ENCODE assay signal across 19 cellular contexts in genomic region chr9:73083519-73083918, GRCh38.
DNase-seq lines count a peak whose midpoint lies in the region; ATAC-seq, FAIRE-seq and TF ChIP-seq lines count a peak whose summit lies in the region.
"Had no signal": no experiment of that assay in that cellular context is flagged by ENCODE, and none has a peak within 500 bp of the region (broad histone marks: within the 10 kb centered on the region; RNA-seq: fewer than 3 reads in every experiment).

No MANE protein-coding gene starts in this region.

- H3K36me3 ChIP-seq in HCT116 (ENCODE audit: control insufficient read depth in 1 of 2, insufficient read depth in 2 of 2, low read length in 2 of 2) (no peaks in the 10 kb centered on the region), K562 (ENCODE audit: control insufficient read depth, insufficient read depth, low read length) (no peaks in the 10 kb centered on the region), MG63 (no peaks in the 10 kb centered on the region)

- H4K20me1 ChIP-seq in HCT116 (ENCODE audit: insufficient read depth) (no peaks in the 10 kb centered on the region), K562 (replicated peaks; ENCODE audit: control insufficient read depth, insufficient read depth, low read length) (no peaks in the 10 kb centered on the region)

- H3K27me3 ChIP-seq in HCT116 (ENCODE audit: insufficient read depth, low read length) (no peaks in the 10 kb centered on the region), K562 (ENCODE audit: control insufficient read depth in 2 of 2, insufficient read depth in 2 of 2, low read length in 2 of 2) (no peaks in the 10 kb centered on the region), MG63 (no peaks in the 10 kb centered on the region)

- no peak for TF ChIP-seq CTCF in A549 (IDR thresholded peaks at IDR 0.05)
- no peak for TF ChIP-seq CTCF in HCT116 (IDR thresholded peaks at IDR 0.05 in 2 of 3, conservative IDR thresholded peaks at IDR 0.05 in 1 of 3; ENCODE audit: borderline replicate concordance in 1 of 3, insufficient read depth in 1 of 3, low read depth in 2 of 3, low read length in 2 of 3)
- no peak for TF ChIP-seq CTCF in K562 (IDR thresholded peaks at IDR 0.05 in 2 of 3, conservative IDR thresholded peaks at IDR 0.05 in 1 of 3; ENCODE audit: insufficient read depth in 2 of 3, low read depth in 1 of 3, low read length in 3 of 3)

- TF ChIP-seq RAD21 in A549 (conservative IDR thresholded peaks at IDR 0.05 in 1 of 2, IDR thresholded peaks at IDR 0.05 in 1 of 2) (no peak), HCT116 (IDR thresholded peaks at IDR 0.05; ENCODE audit: low read depth) (no peak), K562 (CRISPR knock-in tag; conservative IDR thresholded peaks at IDR 0.05 in 1 of 2, IDR thresholded peaks at IDR 0.05 in 1 of 2) (no peak)

- ATAC-seq in A549, result no peak
- no peak for ATAC-seq in HCT116
- no peak for ATAC-seq in K562
- ATAC-seq in GM19452 (IDR thresholded peaks at IDR 0.05; ENCODE audit: unreplicated experiment), result no peak

- RAD21 ChIA-PET in HCT116 (lab: Charles Lee; ENCODE audit: low non-redundant PET in 1 of 2, low total read pairs in 2 of 2, uncharacterized antibody in 2 of 2, unreplicated experiment in 2 of 2), result no interaction called here

- H3K4me1 ChIP-seq in A549 (peaks cover 73% of the 10 kb centered on the region), HCT116 (ENCODE audit: control insufficient read depth in 1 of 2, insufficient read depth in 2 of 2, low read length in 2 of 2) (peaks cover 5 to 12% of the 10 kb centered on the region in 2 experiments; a peak in 3 of 4 replicates), K562 (replicated peaks in 1 of 2; ENCODE audit: control insufficient read depth in 2 of 2, insufficient read depth in 2 of 2, low read length in 2 of 2) (no peaks in the 10 kb centered on the region; a peak in 1 of 5 replicates)

- H3K79me2 ChIP-seq in HCT116 (ENCODE audit: insufficient read depth, low read length) (no peaks in the 10 kb centered on the region), K562 (ENCODE audit: control insufficient read depth, insufficient read depth, low read length) (no peaks in the 10 kb centered on the region)

- no peaks in the 10 kb centered on the region for H3K9me1 ChIP-seq in K562 (ENCODE audit: control insufficient read depth, insufficient read depth, low read length)

- H3K27ac ChIP-seq in A549 (peak overlapping the region; percentile 82 to 94), HCT116 (ENCODE audit: low read depth, low read length) (no peak overlapping the region), K562 (ENCODE audit: extremely low read depth, low read depth, low read length) (no peak overlapping the region)

- FAIRE-seq in A549 (lab: Jason Lieb, UNC) (peak; percentile 84), K562 (lab: Jason Lieb, UNC) (no peak)
- FAIRE-seq: GM12891, GM18507 had no signal

- in situ Hi-C loops in K562 (cut with MboI), result no loop called here

- POLR2A ChIA-PET in A549 (lab: Yijun Ruan, JAX), result no interaction called here
- POLR2A ChIA-PET in HCT116 (lab: Charles Lee), result no interaction called here
- POLR2A ChIA-PET in K562 (lab: Yijun Ruan, JAX), result no interaction called here

- H2AFZ ChIP-seq in HCT116 (ENCODE audit: low read depth, low read length, poor library complexity, severe bottlenecking) (peak overlapping the region; percentile 10), K562 (ENCODE audit: low read depth, low read length) (peak overlapping the region; percentile 44; the same call in 1 of the 2 replicates)

- H3K4me2 ChIP-seq in A549, result peak overlapping the region; percentile 84
- no peak overlapping the region for H3K4me2 ChIP-seq in HCT116 (ENCODE audit: low read length)
- H3K4me2 ChIP-seq in K562 (ENCODE audit: insufficient read depth, low read length), result no peak overlapping the region

- H3K9me2 ChIP-seq in HCT116 (ENCODE audit: insufficient read depth), result no peaks in the 10 kb centered on the region; the same call in 1 of the 2 replicates

- DNase-seq in A549 (ENCODE audit: low read depth in 1 of 2, low spot score in 1 of 2), result peak in 1 of 2 experiments; percentile 33
- no peak for DNase-seq in HCT116 (ENCODE audit: low read depth, low spot score)
- DNase-seq in K562 (ENCODE audit: extremely low read depth in 1 of 4, low spot score in 3 of 4), result no peak
- no peak for DNase-seq in HK-2 (ENCODE audit: unreplicated experiment)
- DNase-seq in MG63, result no peak
- DNase-seq: 8988T; C1 segment of cervical spinal cord; Calu3; CD4-positive, alpha-beta memory T cell; COR-L47; DMS53; DMS79 treated with DMSO at 0.1 percent for 48 hours; GF-D8; GOT3; H9; HFFc6 had no signal

- H3K4me3 ChIP-seq in A549 (no peak overlapping the region), HCT116 (replicated peaks in 1 of 2; ENCODE audit: low read depth in 1 of 2, low read length in 2 of 2) (no peak overlapping the region), K562 (no peak overlapping the region), MG63 (no peak overlapping the region)

- no TSS peak for BruUV-seq in HCT116 (replicated peaks; lab: Mats Ljungman, UMichigan)
- BruUV-seq in K562 (replicated peaks; lab: Mats Ljungman, UMichigan), result no TSS peak

- CTCF ChIA-PET in A549 (lab: Yijun Ruan, JAX), result interaction anchor here (1.0 to 6.4 kb wide), 3 partner anchors 11 to 226 kb away, joined by 3 to 54 read pairs (median 8); no protein-coding TSS in a partner anchor
- CTCF ChIA-PET in HCT116 (lab: Charles Lee), result interaction anchor here (1.5 to 5.2 kb wide), 3 partner anchors 11 to 225 kb away, joined by 5 to 46 read pairs (median 8); no protein-coding TSS in a partner anchor
- CTCF ChIA-PET in K562 (lab: Yijun Ruan, JAX; ENCODE audit: low intra/inter-chr PET ratio), result no interaction called here

- TF ChIP-seq EP300 in A549 (IDR thresholded peaks at IDR 0.05) (no peak), K562 (IDR thresholded peaks at IDR 0.05; ENCODE audit: low read length) (no peak)

- intact Hi-C loops in HCT116 (cut with micrococcal nuclease) (loop anchor here (2.0 to 5.0 kb wide), 2 partner anchors 213 to 226 kb away; no protein-coding TSS in a partner anchor), K562 (cut with micrococcal nuclease) (loop anchor here (2.0 to 5.0 kb wide), 3 partner anchors 59 to 226 kb away; no protein-coding TSS in a partner anchor)

- H3K9me3 ChIP-seq in A549, result no peaks in the 10 kb centered on the region; the same call in 2 of the 3 replicates
- no peaks in the 10 kb centered on the region for H3K9me3 ChIP-seq in HCT116 (ENCODE audit: control insufficient read depth in 1 of 2, insufficient read depth in 1 of 2, low read depth in 1 of 2, low read length in 2 of 2)
- H3K9me3 ChIP-seq in K562 (replicated peaks; ENCODE audit: control insufficient read depth, insufficient read depth, low read depth, low read length), result no peaks in the 10 kb centered on the region
- H3K9me3 ChIP-seq in MG63, result no peaks in the 10 kb centered on the region

- H3K9ac ChIP-seq in HCT116 (ENCODE audit: low read length), result no peak overlapping the region
- H3K9ac ChIP-seq in K562 (ENCODE audit: insufficient read depth in 1 of 2, low read depth in 2 of 2, low read length in 2 of 2), result no peak overlapping the region

- no peak for TF ChIP-seq POLR2A in A549 (IDR thresholded peaks at IDR 0.05; ENCODE audit: low read length)
- TF ChIP-seq POLR2A in HCT116 (IDR thresholded peaks at IDR 0.05; ENCODE audit: borderline replicate concordance, extremely low read depth, insufficient read depth, insufficient read length), result no peak
- TF ChIP-seq POLR2A in K562 (conservative IDR thresholded peaks at IDR 0.05), result no peak

TF ChIP-seq in A549, 52 proteins besides CTCF, POLR2A, EP300 and RAD21 (continues in another document):
- TF ChIP-seq MAZ (IDR thresholded peaks at IDR 0.05; ENCODE audit: borderline replicate concordance, low read depth, low read length) (no peak), BHLHE40 (IDR thresholded peaks at IDR 0.05; ENCODE audit: low read depth, low read length) (no peak)
- TF ChIP-seq, protein P1, sequence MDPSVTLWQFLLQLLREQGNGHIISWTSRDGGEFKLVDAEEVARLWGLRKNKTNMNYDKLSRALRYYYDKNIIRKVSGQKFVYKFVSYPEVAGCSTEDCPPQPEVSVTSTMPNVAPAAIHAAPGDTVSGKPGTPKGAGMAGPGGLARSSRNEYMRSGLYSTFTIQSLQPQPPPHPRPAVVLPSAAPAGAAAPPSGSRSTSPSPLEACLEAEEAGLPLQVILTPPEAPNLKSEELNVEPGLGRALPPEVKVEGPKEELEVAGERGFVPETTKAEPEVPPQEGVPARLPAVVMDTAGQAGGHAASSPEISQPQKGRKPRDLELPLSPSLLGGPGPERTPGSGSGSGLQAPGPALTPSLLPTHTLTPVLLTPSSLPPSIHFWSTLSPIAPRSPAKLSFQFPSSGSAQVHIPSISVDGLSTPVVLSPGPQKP (IDR thresholded peaks at IDR 0.05; ENCODE audit: low read depth, low read length), result no peak

TF ChIP-seq in HCT116, 20 proteins besides CTCF, POLR2A, EP300 and RAD21 (continues in another document):
- TF ChIP-seq ZNF274 (IDR thresholded peaks at IDR 0.05; ENCODE audit: low read depth, low read length), result no peak
- no peak for TF ChIP-seq JUND (IDR thresholded peaks at IDR 0.05)
- TF ChIP-seq EGR1 (IDR thresholded peaks at IDR 0.05; ENCODE audit: low read depth), result no peak
- TF ChIP-seq EZH2phosphoT487 (IDR thresholded peaks at IDR 0.05; ENCODE audit: borderline replicate concordance), result no peak
- TF ChIP-seq, protein P2, sequence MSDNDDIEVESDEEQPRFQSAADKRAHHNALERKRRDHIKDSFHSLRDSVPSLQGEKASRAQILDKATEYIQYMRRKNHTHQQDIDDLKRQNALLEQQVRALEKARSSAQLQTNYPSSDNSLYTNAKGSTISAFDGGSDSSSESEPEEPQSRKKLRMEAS (IDR thresholded peaks at IDR 0.05), result no peak
- TF ChIP-seq SP1 (IDR thresholded peaks at IDR 0.05; ENCODE audit: low read depth), result no peak

TF ChIP-seq in K562, 482 proteins besides CTCF, POLR2A, EP300 and RAD21 (continues in another document):
- TF ChIP-seq NKRF (IDR thresholded peaks at IDR 0.05; ENCODE audit: borderline replicate concordance) (no peak), JUNB (CRISPR knock-in tag; conservative IDR thresholded peaks at IDR 0.05) (no peak), C11orf30 (IDR thresholded peaks at IDR 0.05; ENCODE audit: low read depth) (no peak), ZNF79 (CRISPR knock-in tag; IDR thresholded peaks at IDR 0.05; ENCODE audit: low read depth) (no peak)

Comparison
In these comparisons a context has a peak if more than half of its experiments do, and no peak if none do; other contexts are left out.
1. H3K27ac ChIP-seq: peak in A549 (2 of 2); none in HCT116 (single experiment) and K562 (single experiment).